3 cellular contexts compared by ENCODE assay signal in the genomic region with DNA sequence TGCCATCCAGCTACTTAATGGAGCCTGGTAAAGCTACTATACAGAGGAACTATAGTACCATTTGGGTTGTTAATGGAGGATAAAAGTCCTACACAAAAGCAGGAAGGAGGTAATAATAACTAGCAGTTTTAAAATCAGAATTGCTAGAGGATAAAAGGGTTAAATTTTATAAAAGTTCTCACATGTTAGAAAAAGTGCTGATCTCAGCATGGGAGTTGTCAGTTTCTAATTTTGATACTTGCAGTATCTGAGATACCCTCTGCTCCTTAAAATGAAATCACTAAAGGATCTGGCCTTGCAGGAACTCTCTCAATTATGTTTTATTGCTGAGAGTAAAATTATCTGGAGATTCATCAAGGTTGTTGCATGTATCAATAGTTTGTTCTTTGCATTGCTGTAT.
TF ChIP-seq lines count a peak whose summit lies in the region.

No MANE protein-coding gene starts in this region.

TF ChIP-seq in A549, 52 proteins besides CTCF, POLR2A, EP300 and RAD21:
- TF ChIP-seq MAZ (IDR thresholded peaks at IDR 0.05; ENCODE audit: borderline replicate concordance, low read depth, low read length) (no peak), MAFK (IDR thresholded peaks at IDR 0.05; ENCODE audit: partially characterized antibody) (peak; percentile 80), FOSB (CRISPR knock-in tag; IDR thresholded peaks at IDR 0.05) (no peak), JUN (IDR thresholded peaks at IDR 0.05) (no peak), ZSCAN20 (CRISPR knock-in tag; IDR thresholded peaks at IDR 0.05) (no peak), RARB (CRISPR knock-in tag; IDR thresholded peaks at IDR 0.05) (no peak), JUNB (IDR thresholded peaks at IDR 0.05) (no peak), RNF2 (IDR thresholded peaks at IDR 0.05; ENCODE audit: borderline replicate concordance, low read depth) (no peak)

TF ChIP-seq in IMR-90, 13 proteins besides CTCF, POLR2A, EP300 and RAD21:
- TF ChIP-seq MAFK (IDR thresholded peaks at IDR 0.05; ENCODE audit: low read depth, low read length) (peak; percentile 83), RCOR1 (IDR thresholded peaks at IDR 0.05; ENCODE audit: insufficient replicate concordance, low read length) (no peak)

TF ChIP-seq in H1, 55 proteins besides CTCF, POLR2A, EP300 and RAD21:
- TF ChIP-seq SIRT6 (IDR thresholded peaks at IDR 0.05; ENCODE audit: low read length) (no peak), MAFK (IDR thresholded peaks at IDR 0.05; ENCODE audit: low read depth, low read length) (peak; percentile 21; the same call in 1 of the 2 replicates)
